In the genomic region with DNA sequence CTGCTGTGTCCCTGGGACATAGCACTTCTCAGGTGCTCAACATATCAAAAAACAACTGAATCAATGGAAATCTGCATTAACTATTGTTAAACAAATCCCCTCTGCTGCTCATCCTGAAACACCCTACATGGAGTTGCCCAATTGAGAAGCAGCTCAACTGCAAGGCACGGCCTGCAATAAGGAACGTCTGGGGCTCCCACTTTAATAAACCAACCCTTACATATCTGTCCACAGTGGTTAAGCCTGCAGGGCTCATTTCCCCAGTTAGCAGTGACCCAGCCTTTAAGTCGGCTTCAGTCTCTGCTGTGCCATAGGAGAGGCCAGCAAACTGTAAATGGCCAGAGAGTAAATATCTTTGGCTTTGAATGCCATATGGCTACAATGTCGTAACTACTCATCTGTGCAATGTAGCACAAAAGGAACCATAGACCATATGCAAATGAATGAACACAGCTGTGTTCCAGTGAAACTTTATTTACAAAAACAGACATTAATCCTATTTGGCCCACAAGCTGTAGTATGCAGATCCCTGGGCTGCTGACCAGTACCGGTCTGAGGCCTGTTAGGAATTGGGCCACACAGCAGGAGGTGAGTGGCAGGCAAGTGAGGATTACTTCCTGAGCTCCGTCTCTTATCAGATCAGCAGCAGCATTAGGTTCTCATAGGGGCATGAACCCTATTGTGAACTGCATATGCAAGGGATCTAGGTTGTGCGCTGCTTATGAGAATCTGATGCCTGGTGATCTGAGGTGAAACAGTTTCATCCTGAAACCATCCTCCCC, we compare ENCODE assay signal across 22 cellular contexts.
DNase-seq lines count a peak whose midpoint lies in the region; ATAC-seq and TF ChIP-seq lines count a peak whose summit lies in the region.
"Had no signal": no experiment of that assay in that cellular context is flagged by ENCODE, and none has a peak within 500 bp of the region (broad histone marks: within the 10 kb centered on the region; RNA-seq: fewer than 3 reads in every experiment).

No MANE protein-coding gene starts in this region.

- H3K27me3 Mint-ChIP-seq in H9 (ENCODE audit: low read depth) = no peaks in the 10 kb centered on the region; the same call in 1 of the 2 replicates
- H3K27me3 Mint-ChIP-seq: CD4-positive, alpha-beta T cell had no signal

- H3K23ac ChIP-seq in H9 (ENCODE audit: insufficient read length, low read depth, low read length) = no peak overlapping the region

- DNase-seq in H9 (peak; percentile 51), WERI-Rb-1 (peak; percentile 82), iPS-NIHi11 (ENCODE audit: low spot score) (peak; percentile 45), KBM-7 (no peak), Ammon's horn (ENCODE audit: low spot score) (no peak)
- DNase-seq: CD4-positive, alpha-beta T cell; COR-L47; DMS79; MM.1S; NCI-H1048; NCI-H146; NCI-H2029; NCI-H774; PC-9; RPMI8226; SHP77 had no signal

- peak overlapping the region; percentile 37 for H3K4me2 ChIP-seq in H9 (ENCODE audit: insufficient read depth, insufficient read length, low read length)
- H3K4me2 ChIP-seq: BLaER1, PC-9 had no signal

- peaks cover 2% of the 10 kb centered on the region; the same call in 1 of the 2 replicates for H3K36me3 ChIP-seq in HUES6 (ENCODE audit: control insufficient read depth, insufficient read depth, low read length)
- H3K36me3 ChIP-seq in WERI-Rb-1 = no peaks in the 10 kb centered on the region
- H3K36me3 ChIP-seq: BLaER1, HAP-1 had no signal

- H2AFZ ChIP-seq in H9 (ENCODE audit: low read length) = no peak overlapping the region
- H2AFZ ChIP-seq: PC-9 had no signal

- no peak overlapping the region for H3K4ac ChIP-seq in H9 (ENCODE audit: low read depth, low read length)

- no peak overlapping the region for H2BK5ac ChIP-seq in H9 (ENCODE audit: insufficient read length, low read length)

- H4K91ac ChIP-seq in H9 (ENCODE audit: insufficient read length, low read depth, low read length) = no peak overlapping the region

- peaks cover 40 to 44% of the 10 kb centered on the region in 2 experiments for H3K4me1 Mint-ChIP-seq in H9

- no peaks in the 10 kb centered on the region for H4K20me1 ChIP-seq in H9 (ENCODE audit: control insufficient read depth, insufficient read depth, insufficient read length)
- H4K20me1 ChIP-seq: BLaER1 had no signal

- H3K79me1 ChIP-seq in H9 (ENCODE audit: insufficient read depth, low read depth, low read length, poor library complexity, severe bottlenecking) = no peaks in the 10 kb centered on the region

- H3K27ac ChIP-seq in H9 (ENCODE audit: insufficient read length, low read depth, low read length) (peak overlapping the region; percentile 85), HUES6 (ENCODE audit: low read depth, low read length) (peak overlapping the region; percentile 10), WERI-Rb-1 (no peak overlapping the region)
- H3K27ac ChIP-seq: BLaER1, PC-9 had no signal

- in situ Hi-C loops in KBM-7 (cut with MboI; ENCODE audit: low pct_unique_long_range_greater_than_20kb, low sequenced_read_pairs) = no loop called here

- peak overlapping the region in 1 of 2 experiments; percentile 25; a peak in 2 of 5 replicates for H3K4me3 Mint-ChIP-seq in H9
- H3K4me3 Mint-ChIP-seq: CD4-positive, alpha-beta T cell; T-helper 1 cell treated with Interleukin-12 subunit alpha and Interleukin-12 subunit beta and Interleukin-4 antibody, amounts not matched to agents 30 μg/mL and 1 μg/mL, for 36 hours had no signal

- ATAC-seq in GM21717 (IDR thresholded peaks at IDR 0.05; ENCODE audit: unreplicated experiment) = no peak
- ATAC-seq: K562 had no signal

- peak overlapping the region; percentile 71 to 89 (median 80) for H3K27ac Mint-ChIP-seq in H9
- H3K27ac Mint-ChIP-seq: CD4-positive, alpha-beta T cell; T-helper 1 cell treated with Interleukin-12 subunit alpha and Interleukin-12 subunit beta and Interleukin-4 antibody, amounts not matched to agents 30 μg/mL and 1 μg/mL, for 36 hours had no signal

- H3K18ac ChIP-seq in H9 (ENCODE audit: insufficient read length, low read depth, low read length) = no peak overlapping the region

- no peak for TF ChIP-seq CTCF in H9 (conservative IDR thresholded peaks at IDR 0.05)
- TF ChIP-seq CTCF in WERI-Rb-1 (IDR thresholded peaks at IDR 0.05; ENCODE audit: low read depth, low read length) = no peak

- no peak overlapping the region for H2BK12ac ChIP-seq in H9 (ENCODE audit: insufficient read length, low read depth, low read length)

- H3K79me2 ChIP-seq in H9 (ENCODE audit: insufficient read depth, low read length) = no peaks in the 10 kb centered on the region

- H3K9me3 ChIP-seq in H9 (ENCODE audit: control insufficient read depth, low read depth, low read length) (no peaks in the 10 kb centered on the region), HUES6 (ENCODE audit: control insufficient read depth, insufficient read depth, low read depth, low read length) (peaks cover 9% of the 10 kb centered on the region), WERI-Rb-1 (ENCODE audit: severe bottlenecking) (no peaks in the 10 kb centered on the region)
- H3K9me3 ChIP-seq: BLaER1, HAP-1 had no signal

- WGBS in H9 (ENCODE audit: extremely low coverage, insufficient read length, low lambda C conversion rate) = no CpG with 5 or more reads among the region's 7 CpGs

- H3K36me3 Mint-ChIP-seq in H9 (ENCODE audit: insufficient read depth in 1 of 3, low read depth in 3 of 3) = peaks cover 0 to 22% (median 0%) of the 10 kb centered on the region in 3 experiments; a peak in 3 of 7 replicates

- H4K5ac ChIP-seq in H9 (ENCODE audit: insufficient read length, low read depth, low read length) = no peak overlapping the region

- H3K56ac ChIP-seq in H9 (ENCODE audit: insufficient read length, low read depth, low read length) = no peak overlapping the region

- no peak overlapping the region for H4K8ac ChIP-seq in H9 (replicated peaks; ENCODE audit: insufficient read length, low read depth, low read length)

- H2BK120ac ChIP-seq in H9 (ENCODE audit: low read depth, low read length, poor library complexity, severe bottlenecking) = no peak overlapping the region

- H3K14ac ChIP-seq in H9 (ENCODE audit: insufficient read depth, low read length) = no peak overlapping the region

- H3K4me3 ChIP-seq in HUES6 (ENCODE audit: low read depth, low read length) (no peak overlapping the region; the same call in 1 of the 2 replicates), WERI-Rb-1 (ENCODE audit: low read depth, low read length) (no peak overlapping the region; the same call in 1 of the 2 replicates)
- H3K4me3 ChIP-seq: BLaER1, HAP-1, K562, PC-9 had no signal

- H3K27me3 ChIP-seq in H9 (ENCODE audit: insufficient read depth, low read length) = no peaks in the 10 kb centered on the region
- H3K27me3 ChIP-seq in HUES6 (ENCODE audit: control insufficient read depth, insufficient read depth, low read length) = no peaks in the 10 kb centered on the region
- no peaks in the 10 kb centered on the region for H3K27me3 ChIP-seq in WERI-Rb-1 (ENCODE audit: insufficient read depth, low read depth, severe bottlenecking)
- H3K27me3 ChIP-seq: BLaER1 had no signal

- peaks cover 10% of the 10 kb centered on the region in 2 experiments for H3K9me3 Mint-ChIP-seq in H9
- H3K9me3 Mint-ChIP-seq: T-helper 1 cell treated with Interleukin-12 subunit alpha and Interleukin-12 subunit beta and Interleukin-4 antibody, amounts not matched to agents 30 μg/mL and 1 μg/mL, for 36 hours had no signal

- H3K4me1 ChIP-seq in H9 (ENCODE audit: insufficient read depth, low read length) = peaks cover 28% of the 10 kb centered on the region; the same call in 1 of the 2 replicates
- peaks cover 30% of the 10 kb centered on the region for H3K4me1 ChIP-seq in HUES6 (ENCODE audit: control insufficient read depth, insufficient read depth, low read length)
- H3K4me1 ChIP-seq: BLaER1, HAP-1 had no signal

- no peaks in the 10 kb centered on the region for H3K23me2 ChIP-seq in H9 (ENCODE audit: insufficient read length, low read depth, low read length, poor library complexity, severe bottlenecking)

- no peak overlapping the region for H3K9ac ChIP-seq in H9 (ENCODE audit: extremely low read depth, insufficient read length, low read length)
- H3K9ac ChIP-seq in HUES6 (ENCODE audit: low read length) = no peak overlapping the region
- H3K9ac ChIP-seq: BLaER1 had no signal

- peak overlapping the region; percentile 91 for H2BK20ac ChIP-seq in H9 (ENCODE audit: low read depth, low read length, poor library complexity, severe bottlenecking)

- no peak overlapping the region for H2AK5ac ChIP-seq in H9 (ENCODE audit: insufficient read length, low read length)

- no peak overlapping the region for H2BK15ac ChIP-seq in H9 (ENCODE audit: low read depth, low read length)

- H3T11ph ChIP-seq in H9 (ENCODE audit: low read length) = peak overlapping the region; percentile 43

Comparison
In these comparisons a context has a peak if more than half of its experiments do, and no peak if none do; other contexts are left out.
1. DNase-seq: peak in H9 (single experiment), WERI-Rb-1 (single experiment) and iPS-NIHi11 (single experiment); none in KBM-7 (single experiment) and Ammon's horn (single experiment).